ENCODE assay signal across 8 cellular contexts in the genomic region with DNA sequence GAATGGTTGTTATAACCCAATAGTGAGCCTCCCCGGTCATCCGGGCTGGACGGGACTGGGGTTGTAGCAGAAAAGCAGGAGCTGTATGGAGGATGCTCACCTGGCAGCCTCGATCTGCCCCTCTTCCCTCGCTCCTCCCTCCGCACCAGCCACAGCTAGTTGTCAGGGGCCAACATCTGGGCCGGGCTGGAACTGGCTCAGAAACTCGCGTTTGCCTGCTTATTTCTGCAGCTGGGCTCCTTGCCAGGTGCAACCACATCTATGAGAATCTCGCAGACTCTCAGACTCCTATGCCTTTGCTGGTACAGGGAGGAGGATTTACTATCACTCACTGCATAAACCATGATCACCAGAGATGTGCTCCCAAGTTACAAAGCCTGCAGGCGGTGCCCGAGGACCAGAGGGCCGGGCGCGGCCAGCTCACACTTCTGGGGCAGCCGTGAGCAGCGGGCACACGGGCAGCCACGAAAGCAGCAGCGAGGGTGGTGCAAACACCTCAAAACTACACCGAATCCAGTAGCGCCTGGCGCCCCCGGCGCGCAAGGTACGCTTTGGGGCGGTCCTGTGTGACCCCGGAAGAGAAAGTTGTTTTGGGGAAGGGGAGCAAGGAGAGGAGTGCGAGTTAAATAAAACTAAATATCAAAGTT. TPM values are rescaled to one million over a fixed set of nuclear protein-coding genes. Genes with fewer than 3 reads are reported as not detected.
DNase-seq lines count a peak whose midpoint lies in the region; ATAC-seq and TF ChIP-seq lines count a peak whose summit lies in the region.

No MANE protein-coding gene starts in this region.

- H3K27me3 Mint-ChIP-seq in activated CD8-positive, alpha-beta memory T cell treated with anti-CD3 and anti-CD28 coated beads, Interleukin-2, amount 10 ng/mL, durations not matched to agents 7 days and 5 days, result peaks cover 46% of the 10 kb centered on the region
- peaks cover 17% of the 10 kb centered on the region for H3K27me3 Mint-ChIP-seq in endothelial cell (ENCODE audit: unreplicated experiment)

- POLR2A ChIA-PET in BJ (lab: Charles Lee), result interaction anchor here (0.6 kb wide), 1 partner anchor 630 kb away, joined by 3 read pairs; no protein-coding TSS in a partner anchor

- CTCF ChIA-PET in BJ (lab: Yijun Ruan, JAX), result interaction anchor here (0.7 to 7.3 kb wide), 11 partner anchors 17 to 163 kb away, joined by 3 to 111 read pairs (median 3); no protein-coding TSS in a partner anchor
- CTCF ChIA-PET in activated CD8-positive, alpha-beta memory T cell treated with anti-CD3 and anti-CD28 coated beads, Interleukin-2, amount 10 ng/mL, durations not matched to agents 7 days and 5 days (lab: Charles Lee), result interaction anchor here (0.8 to 4.8 kb wide), 12 partner anchors 12 to 247 kb away, joined by 3 to 21 read pairs (median 4); no protein-coding TSS in a partner anchor

- H3K36me3 ChIP-seq in BJ (ENCODE audit: control insufficient read depth, insufficient read depth, low read length), result no peaks in the 10 kb centered on the region

- peaks cover 3% of the 10 kb centered on the region for H3K36me3 Mint-ChIP-seq in activated CD8-positive, alpha-beta memory T cell treated with anti-CD3 and anti-CD28 coated beads, Interleukin-2, amount 10 ng/mL, durations not matched to agents 7 days and 5 days
- H3K36me3 Mint-ChIP-seq in endothelial cell (ENCODE audit: low read depth, unreplicated experiment), result no peaks in the 10 kb centered on the region

- peak overlapping the region; percentile 83 for H3K27ac Mint-ChIP-seq in activated CD8-positive, alpha-beta memory T cell treated with anti-CD3 and anti-CD28 coated beads, Interleukin-2, amount 10 ng/mL, durations not matched to agents 7 days and 5 days
- H3K27ac Mint-ChIP-seq in endothelial cell (ENCODE audit: unreplicated experiment), result no peak overlapping the region

- H3K4me1 Mint-ChIP-seq in activated CD8-positive, alpha-beta memory T cell treated with anti-CD3 and anti-CD28 coated beads, Interleukin-2, amount 10 ng/mL, durations not matched to agents 7 days and 5 days, result peaks cover 24% of the 10 kb centered on the region
- peaks cover 28% of the 10 kb centered on the region for H3K4me1 Mint-ChIP-seq in endothelial cell (ENCODE audit: unreplicated experiment)

- TF ChIP-seq CTCF in BJ (IDR thresholded peaks at IDR 0.05; ENCODE audit: insufficient read depth, low read depth, low read length) (peak; percentile 60), endothelial cell (IDR thresholded peaks at IDR 0.05; ENCODE audit: unreplicated experiment) (no peak)

- peaks cover 2% of the 10 kb centered on the region for H3K9me3 Mint-ChIP-seq in activated CD8-positive, alpha-beta memory T cell treated with anti-CD3 and anti-CD28 coated beads, Interleukin-2, amount 10 ng/mL, durations not matched to agents 7 days and 5 days (ENCODE audit: low read depth)
- no peaks in the 10 kb centered on the region for H3K9me3 Mint-ChIP-seq in endothelial cell (ENCODE audit: unreplicated experiment)

- H3K27me3 ChIP-seq in BJ (ENCODE audit: control insufficient read depth, insufficient read depth, low read length), result no peaks in the 10 kb centered on the region

- ATAC-seq in GM18909 (IDR thresholded peaks at IDR 0.05; ENCODE audit: poor library complexity, unreplicated experiment) (peak; percentile 69), HG03108 (IDR thresholded peaks at IDR 0.05; ENCODE audit: unreplicated experiment) (peak; percentile 63)
- peak; percentile 62 for ATAC-seq in activated CD8-positive, alpha-beta memory T cell treated with anti-CD3 and anti-CD28 coated beads, Interleukin-2, amount 10 ng/mL, durations not matched to agents 7 days and 5 days

- peak overlapping the region; percentile 89 for H3K4me3 Mint-ChIP-seq in activated CD8-positive, alpha-beta memory T cell treated with anti-CD3 and anti-CD28 coated beads, Interleukin-2, amount 10 ng/mL, durations not matched to agents 7 days and 5 days
- H3K4me3 Mint-ChIP-seq in endothelial cell (ENCODE audit: unreplicated experiment), result peak overlapping the region; percentile 99

- peak; percentile 30 for DNase-seq in BJ (ENCODE audit: low read depth)
- DNase-seq in NCI-H524 treated with DMSO at 0.1 percent for 48 hours (lab: John Stamatoyannopoulos, UW), result peak; percentile 55
- peak; percentile 70 for DNase-seq in activated CD8-positive, alpha-beta memory T cell treated with anti-CD3 and anti-CD28 coated beads, Interleukin-2, amount 10 ng/mL, durations not matched to agents 7 days and 5 days
- DNase-seq in endothelial cell (ENCODE audit: low spot score), result peak; percentile 48
- DNase-seq in midbrain (lab: John Stamatoyannopoulos, UW), result peak; percentile 93
- DNase-seq in stimulated activated CD8-positive, alpha-beta memory T cell treated with anti-CD3 and anti-CD28 coated beads, Interleukin-7, amount 100 ng/mL, for 48 hours (ENCODE audit: extremely low read depth in 1 of 2, low read depth in 1 of 2), result peak; percentile 8 to 27

- H3K4me3 ChIP-seq in BJ (ENCODE audit: low read depth, low read length), result peak overlapping the region; percentile 62

RNA-seq across cellular contexts. Expression of a gene that starts 0.6 kb away (rescaled TPM):
- 4.3 and 4.7 TPM in 2 replicates for polyA plus RNA-seq in BJ (2011; rRNA removed)
- 3.6 and 3.8 TPM in 2 replicates for polyA minus RNA-seq in BJ (2011; rRNA and poly(A)+ RNA removed)
- total RNA-seq in activated CD8-positive, alpha-beta memory T cell treated with anti-CD3 and anti-CD28 coated beads, Interleukin-2, amount 10 ng/mL, durations not matched to agents 7 days and 5 days, result 1 to 10 TPM; 4.5 to 4.6 TPM
- total RNA-seq in endothelial cell (ENCODE audit: unreplicated experiment), result 7.5 TPM

Comparison
In these comparisons a context has a peak if more than half of its experiments do, and no peak if none do; other contexts are left out.
1. Peak in every context shown above with its lines: DNase-seq, ATAC-seq and H3K4me3 ChIP-seq.
2. DNase-seq: peak in every context shown above with its lines; median percentile 93 in midbrain; 70 in activated CD8-positive, alpha-beta memory T cell treated with anti-CD3 and anti-CD28 coated beads, Interleukin-2, amount 10 ng/mL, durations not matched to agents 7 days and 5 days; 55 in NCI-H524 treated with DMSO at 0.1 percent for 48 hours; 48 in endothelial cell; 30 in BJ; 18 in stimulated activated CD8-positive, alpha-beta memory T cell treated with anti-CD3 and anti-CD28 coated beads, Interleukin-7, amount 100 ng/mL, for 48 hours.